8 cellular contexts compared by ENCODE assay signal in the genomic region with DNA sequence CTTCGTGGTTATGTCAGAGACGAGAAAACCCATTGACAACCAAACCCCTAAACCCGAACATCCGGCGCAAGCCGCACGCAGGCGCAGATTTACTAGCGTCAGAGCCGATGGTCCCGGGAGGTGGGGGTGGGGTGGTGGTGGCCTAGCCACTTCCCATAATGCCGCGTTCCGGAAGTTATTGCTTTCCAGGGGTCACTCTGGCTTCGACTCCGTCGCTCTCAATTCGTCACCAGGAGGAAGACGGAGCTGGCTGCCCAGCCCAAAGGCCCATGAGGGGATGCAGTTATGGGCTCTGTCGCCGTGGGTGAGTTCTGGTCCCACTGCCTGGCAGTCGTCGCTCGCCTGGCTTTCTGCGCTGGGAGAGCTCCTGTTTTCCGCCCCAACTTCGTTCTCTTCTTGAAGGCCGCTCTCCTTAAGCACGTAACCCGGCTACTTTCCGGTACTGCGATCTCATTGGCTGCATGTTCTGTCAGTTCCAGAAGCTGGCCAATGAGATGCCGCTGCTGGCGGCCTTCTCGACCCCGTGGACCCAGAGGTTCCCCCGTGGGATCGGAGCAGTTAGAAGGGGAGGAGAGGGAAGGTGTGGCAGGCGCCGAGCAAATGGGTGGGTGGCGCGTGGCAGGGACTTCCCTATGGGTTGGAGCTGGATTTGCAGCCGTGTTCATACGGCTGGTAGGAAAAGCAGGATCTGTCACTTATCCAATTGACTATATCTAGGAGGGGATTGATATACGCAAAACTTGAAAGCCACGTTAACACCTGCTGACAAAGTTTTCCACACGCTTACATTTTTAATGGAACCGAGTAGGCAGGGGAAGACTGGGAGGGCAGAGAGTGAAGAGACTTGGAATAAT. TPM values are rescaled to one million over a fixed set of nuclear protein-coding genes. Genes with fewer than 3 reads are reported as not detected.
A peak's percentile ranks its signal among the peaks of the same experiment; 100 is the strongest.
DNase-seq lines count a peak whose midpoint lies in the region; ATAC-seq and TF ChIP-seq lines count a peak whose summit lies in the region.

USP16 (plus strand) TSS at position 195 of the 854 bp plus-strand sequence. CDS start 3,246 bp downstream, outside the sequence.

- peaks cover 46% of the 10 kb centered on the region for H3K4me1 Mint-ChIP-seq in activated CD4-positive, alpha-beta T cell treated with anti-CD3 and anti-CD28 coated beads for 36 hours

- POLR2A ChIA-PET in activated CD4-positive, alpha-beta T cell treated with anti-CD3 and anti-CD28 coated beads for 36 hours (lab: Charles Lee), result interaction anchor here (0.7 to 2.4 kb wide), 7 partner anchors 22 to 276 kb away, joined by 3 to 32 read pairs (median 4); partner anchors contain the start of genes CCT8 and LTN1

- no peaks in the 10 kb centered on the region for H3K27me3 Mint-ChIP-seq in activated CD4-positive, alpha-beta T cell treated with anti-CD3 and anti-CD28 coated beads for 36 hours

- peak within 1 kb of the TSS; percentile 96 for H3K27ac Mint-ChIP-seq in activated CD4-positive, alpha-beta T cell treated with anti-CD3 and anti-CD28 coated beads for 36 hours

- no peaks in the 10 kb centered on the region for H3K9me3 Mint-ChIP-seq in activated CD4-positive, alpha-beta T cell treated with anti-CD3 and anti-CD28 coated beads for 36 hours (ENCODE audit: low read depth)

- H3K36me3 ChIP-seq in kidney epithelial cell (ENCODE audit: control insufficient read depth, insufficient read depth, low read length), result no peaks in the 10 kb centered on the region

- DNase-seq in Ammon's horn (ENCODE audit: low spot score) (peak; percentile 97), GM19238 (ENCODE audit: insufficient read length, low spot score) (peak; percentile 91), NCI-H524 (lab: John Stamatoyannopoulos, UW) (peak; percentile 95 to 98), choroid plexus epithelial cell (ENCODE audit: low read depth) (peak; percentile 100), kidney epithelial cell (ENCODE audit: low read depth) (peak; percentile 92)
- peak; percentile 94 for DNase-seq in activated CD4-positive, alpha-beta T cell treated with anti-CD3 and anti-CD28 coated beads for 36 hours
- peak; percentile 89 to 90 for DNase-seq in stimulated activated CD4-positive, alpha-beta T cell treated with anti-CD3 and anti-CD28 coated beads, Interleukin-15, amount 100 ng/mL, for 48 hours (ENCODE audit: low read depth in 2 of 2)

- H3K27me3 ChIP-seq in kidney epithelial cell (ENCODE audit: control insufficient read depth, insufficient read depth, low read length), result no peaks in the 10 kb centered on the region

- CTCF ChIA-PET in activated CD4-positive, alpha-beta T cell treated with anti-CD3 and anti-CD28 coated beads for 36 hours (lab: Charles Lee), result interaction anchor here (0.6 to 3.0 kb wide), 10 partner anchors 15 to 427 kb away, joined by 3 to 13 read pairs (median 4); partner anchors contain the start of gene LTN1

- H3K36me3 Mint-ChIP-seq in activated CD4-positive, alpha-beta T cell treated with anti-CD3 and anti-CD28 coated beads for 36 hours (ENCODE audit: low read depth), result peaks cover 20% of the 10 kb centered on the region

- peak within 1 kb of the TSS; percentile 90 for H3K4me3 Mint-ChIP-seq in activated CD4-positive, alpha-beta T cell treated with anti-CD3 and anti-CD28 coated beads for 36 hours

- intact Hi-C loops in activated CD4-positive, alpha-beta T cell treated with anti-CD3 and anti-CD28 coated beads for 36 hours (cut with DNase I, micrococcal nuclease), result loop anchor here (1.0 to 10.0 kb wide), 8 partner anchors 22 to 274 kb away; partner anchors contain the start of genes CCT8 (in 2 of the 2), LTN1 (in 2 of the 2) and BACH1 (in 1 of the 2)

- H3K4me3 ChIP-seq in choroid plexus epithelial cell (ENCODE audit: low read depth, low read length) (peak within 1 kb of the TSS; percentile 97), kidney epithelial cell (ENCODE audit: low read depth, low read length) (peak within 1 kb of the TSS; percentile 84)

- TF ChIP-seq CTCF in choroid plexus epithelial cell (conservative IDR thresholded peaks at IDR 0.05; ENCODE audit: low read depth, low read length), result peak; percentile 23
- TF ChIP-seq CTCF in kidney epithelial cell (IDR thresholded peaks at IDR 0.05; ENCODE audit: insufficient read depth, low read length, poor library complexity, severe bottlenecking), result no peak

- peak; percentile 97 for ATAC-seq in HG03442 (IDR thresholded peaks at IDR 0.05; ENCODE audit: unreplicated experiment)
- peak; percentile 95 for ATAC-seq in activated CD4-positive, alpha-beta T cell treated with anti-CD3 and anti-CD28 coated beads for 36 hours

RNA-seq across cellular contexts. Expression of gene USP16, which starts in this region (rescaled TPM):
- 10 to 100 TPM; 41.1 to 41.7 TPM for total RNA-seq in activated CD4-positive, alpha-beta T cell treated with anti-CD3 and anti-CD28 coated beads for 36 hours
- 20.0 and 30.0 TPM in 2 replicates for total RNA-seq in kidney epithelial cell

Comparison
In these comparisons a context has a peak if more than half of its experiments do, and no peak if none do; other contexts are left out.
1. Peak in every context shown above with its lines: DNase-seq, ATAC-seq and H3K4me3 ChIP-seq.